ENCODE assay signal across 8 cellular contexts in genomic region chr12:104643921-104644669, GRCh38.
DNase-seq lines count a peak whose midpoint lies in the region; ATAC-seq and TF ChIP-seq lines count a peak whose summit lies in the region.

No MANE protein-coding gene starts in this region.

- no peak overlapping the region for H3K4me3 Mint-ChIP-seq in activated naive CD4-positive, alpha-beta T cell treated with anti-CD3 and anti-CD28 coated beads, Interleukin-2, amount 10 ng/mL, durations not matched to agents 7 days and 5 days

- H3K27me3 Mint-ChIP-seq in activated naive CD4-positive, alpha-beta T cell treated with anti-CD3 and anti-CD28 coated beads, Interleukin-2, amount 10 ng/mL, durations not matched to agents 7 days and 5 days, result no peaks in the 10 kb centered on the region

- H3K4me3 ChIP-seq in thyroid gland (replicated peaks in 1 of 3), result no peak overlapping the region

- H3K27ac Mint-ChIP-seq in activated naive CD4-positive, alpha-beta T cell treated with anti-CD3 and anti-CD28 coated beads, Interleukin-2, amount 10 ng/mL, durations not matched to agents 7 days and 5 days, result peak overlapping the region; percentile 81

- WGBS in thyroid gland, 2 donors, result 53 to 68% methylated on average over 12 of the region's 12 CpGs

- H3K36me3 Mint-ChIP-seq in activated naive CD4-positive, alpha-beta T cell treated with anti-CD3 and anti-CD28 coated beads, Interleukin-2, amount 10 ng/mL, durations not matched to agents 7 days and 5 days, result peaks cover 52% of the 10 kb centered on the region

- CTCF ChIA-PET in activated naive CD4-positive, alpha-beta T cell treated with anti-CD3 and anti-CD28 coated beads, Interleukin-2, amount 10 ng/mL, durations not matched to agents 7 days and 5 days (lab: Charles Lee), result no interaction called here

- no peak for TF ChIP-seq CTCF in thyroid gland (IDR thresholded peaks at IDR 0.05)

- no peak for ATAC-seq in GM19023 (IDR thresholded peaks at IDR 0.05; ENCODE audit: unreplicated experiment)

- intact Hi-C loops in thyroid gland (cut with DNase I), result no loop called here

- no peak for DNase-seq in activated naive CD4-positive, alpha-beta T cell treated with anti-CD3 and anti-CD28 coated beads, Interleukin-2, amount 10 ng/mL, durations not matched to agents 7 days and 5 days
- DNase-seq in activated naive CD4-positive, alpha-beta T cell treated with anti-CD3 and anti-CD28 coated beads, Interleukin-2, amount 50 U/mL, for 16 hours, result no peak
- DNase-seq in NCI-H2081 treated with DMSO at 0.1 percent for 48 hours (lab: John Stamatoyannopoulos, UW) (peak; percentile 49), thyroid gland (peak; percentile 84 to 88), RKO (ENCODE audit: low spot score) (no peak), EL (no peak)
- DNase-seq in central memory CD4-positive, alpha-beta T cell, result peak; percentile 18

- peaks cover 26% of the 10 kb centered on the region for H3K4me1 Mint-ChIP-seq in activated naive CD4-positive, alpha-beta T cell treated with anti-CD3 and anti-CD28 coated beads, Interleukin-2, amount 10 ng/mL, durations not matched to agents 7 days and 5 days

- H3K9me3 Mint-ChIP-seq in activated naive CD4-positive, alpha-beta T cell treated with anti-CD3 and anti-CD28 coated beads, Interleukin-2, amount 10 ng/mL, durations not matched to agents 7 days and 5 days, result peaks cover 19% of the 10 kb centered on the region

- H3K9me3 ChIP-seq in thyroid gland, result no peaks in the 10 kb centered on the region

- no peak for TF ChIP-seq POLR2A in thyroid gland (IDR thresholded peaks at IDR 0.05)

- H3K36me3 ChIP-seq in thyroid gland, result no peaks in the 10 kb centered on the region

- no peaks in the 10 kb centered on the region for H3K27me3 ChIP-seq in thyroid gland

- H3K27ac ChIP-seq in thyroid gland, result peak overlapping the region in 1 of 3 donors; percentile 3

- H3K4me1 ChIP-seq in thyroid gland, result peaks cover 7 to 9% of the 10 kb centered on the region in 2 donors

Comparison
In these comparisons a context has a peak if more than half of its experiments do, and no peak if none do; other contexts are left out.
1. DNase-seq: peak in NCI-H2081 treated with DMSO at 0.1 percent for 48 hours (single experiment), central memory CD4-positive, alpha-beta T cell (single experiment) and thyroid gland (2 of 2); none in activated naive CD4-positive, alpha-beta T cell treated with anti-CD3 and anti-CD28 coated beads, Interleukin-2, amount 10 ng/mL, durations not matched to agents 7 days and 5 days (single experiment), activated naive CD4-positive, alpha-beta T cell treated with anti-CD3 and anti-CD28 coated beads, Interleukin-2, amount 50 U/mL, for 16 hours (single experiment), RKO (single experiment) and EL (single experiment).